19 cellular contexts compared by ENCODE assay signal in genomic region chr3:187445352-187445751, GRCh38.
"Had no signal": no experiment of that assay in that cellular context is flagged by ENCODE, and none has a peak within 500 bp of the region (broad histone marks: within the 10 kb centered on the region; RNA-seq: fewer than 3 reads in every experiment).

No MANE protein-coding gene starts in this region.

- H3K4me2 ChIP-seq: hepatocyte had no signal

- H3K4me3 ChIP-seq: hepatocyte, tibial nerve, vagina had no signal

- H3K9me3 ChIP-seq: neutrophil, tibial nerve, vagina had no signal

- H3K27ac ChIP-seq: hepatocyte, neutrophil, parathyroid adenoma, tibial nerve, vagina had no signal

- H3K27me3 ChIP-seq: hepatocyte, neutrophil, tibial nerve, vagina had no signal

- H3K4me1 ChIP-seq: parathyroid adenoma, tibial nerve, vagina had no signal

- H3K36me3 ChIP-seq: neutrophil, tibial nerve, vagina had no signal

- ATAC-seq: effector memory CD8-positive, alpha-beta T cell; left cardiac atrium; naive thymus-derived CD8-positive, alpha-beta T cell had no signal

- DNase-seq: activated B cell treated with CpG ODN at 0.5 μM for 24 hours; activated CD4-positive, alpha-beta memory T cell treated with anti-CD3 and anti-CD28 coated beads for 36 hours; activated CD4-positive, alpha-beta T cell treated with anti-CD3 and anti-CD28 coated beads for 4 hours; activated naive CD4-positive, alpha-beta T cell; activated naive CD8-positive, alpha-beta T cell treated with anti-CD3 and anti-CD28 coated beads for 36 hours; amniotic stem cell; effector memory CD8-positive, alpha-beta T cell; left cardiac atrium; mesendoderm; naive thymus-derived CD8-positive, alpha-beta T cell; stimulated activated CD4-positive, alpha-beta T cell treated with anti-CD3 and anti-CD28 coated beads, Interleukin-12 subunit alpha, Interleukin-12 subunit beta, amount 100 ng/mL, for 4 hours; stimulated activated CD4-positive, alpha-beta T cell treated with anti-CD3 and anti-CD28 coated beads, Interleukin-1b, Interleukin-23, amount 100 ng/mL, for 48 hours; stimulated activated naive CD4-positive, alpha-beta T cell treated with Interleukin-2 at 50 U/mL for 16 hours; T-helper 9 cell had no signal

- H3K79me2 ChIP-seq: hepatocyte, parathyroid adenoma had no signal

- H2AFZ ChIP-seq: hepatocyte, parathyroid adenoma had no signal
